Comparison of ENCODE assay signal across 26 cellular contexts in genomic region chr17:27153005-27153404, GRCh38.
DNase-seq lines count a peak whose midpoint lies in the region; ATAC-seq, FAIRE-seq and TF ChIP-seq lines count a peak whose summit lies in the region.
"Had no signal": no experiment of that assay in that cellular context is flagged by ENCODE, and none has a peak within 500 bp of the region (broad histone marks: within the 10 kb centered on the region; RNA-seq: fewer than 3 reads in every experiment).

No MANE protein-coding gene starts in this region.

- H3K9me3 ChIP-seq in right cardiac atrium (ENCODE audit: control insufficient read depth, low read length), result no peaks in the 10 kb centered on the region
- peaks cover 0 to 2% of the 10 kb centered on the region in 2 donors for H3K9me3 ChIP-seq in kidney (ENCODE audit: control insufficient read depth in 1 of 2, low read length in 2 of 2)
- H3K9me3 ChIP-seq: Caco-2, left ventricle myocardium inferior had no signal

- WGBS in right cardiac atrium, result 84% methylated on average over 4 of the region's 4 CpGs

- TF ChIP-seq CTCF in cardiac fibroblast (IDR thresholded peaks at IDR 0.05; ENCODE audit: low read depth, low read length) (no peak), kidney (IDR thresholded peaks at IDR 0.05; ENCODE audit: borderline replicate concordance, extremely low read depth, insufficient read depth) (no peak)

- H3K4me1 Mint-ChIP-seq in activated CD4-positive, alpha-beta memory T cell treated with anti-CD3 and anti-CD28 coated beads, Interleukin-2, amount 10 ng/mL, durations not matched to agents 7 days and 5 days, result no peaks in the 10 kb centered on the region
- H3K4me1 Mint-ChIP-seq: neural crest cell; stimulated activated naive CD8-positive, alpha-beta T cell treated with anti-CD3 and anti-CD28 coated beads, Interleukin-15, amount 100 ng/mL, for 72 hours had no signal

- no peak overlapping the region for H3K27ac Mint-ChIP-seq in activated CD4-positive, alpha-beta memory T cell treated with anti-CD3 and anti-CD28 coated beads, Interleukin-2, amount 10 ng/mL, durations not matched to agents 7 days and 5 days

- CTCF ChIA-PET in activated CD4-positive, alpha-beta memory T cell treated with anti-CD3 and anti-CD28 coated beads, Interleukin-2, amount 10 ng/mL, durations not matched to agents 7 days and 5 days (lab: Charles Lee), result no interaction called here

- H3K4me1 ChIP-seq in right cardiac atrium (ENCODE audit: control insufficient read depth, insufficient read depth, low read length), result no peaks in the 10 kb centered on the region
- no peaks in the 10 kb centered on the region for H3K4me1 ChIP-seq in kidney (ENCODE audit: control insufficient read depth in 1 of 2, insufficient read depth in 1 of 2, low read depth in 1 of 2, low read length in 2 of 2)
- H3K4me1 ChIP-seq: Caco-2, left ventricle myocardium inferior had no signal

- intact Hi-C loops in right cardiac atrium (cut with DNase I), result no loop called here
- intact Hi-C loops in cardiac septum (cut with DNase I), result no loop called here
- intact Hi-C loops in kidney (cut with DNase I), result no loop called here

- H3K4me3 ChIP-seq in right cardiac atrium (ENCODE audit: low read length) (no peak overlapping the region), cardiac fibroblast (replicated peaks in 1 of 2; ENCODE audit: low read depth in 2 of 2, low read length in 2 of 2) (no peak overlapping the region), kidney (ENCODE audit: low read length in 2 of 2) (no peak overlapping the region)
- H3K4me3 ChIP-seq: left ventricle myocardium inferior had no signal

- H3K27ac ChIP-seq in right cardiac atrium (ENCODE audit: low read length) (no peak overlapping the region), kidney (ENCODE audit: low read depth in 2 of 2, low read length in 2 of 2) (no peak overlapping the region)
- H3K27ac ChIP-seq: epithelial cell of prostate, left ventricle myocardium inferior, VCaP had no signal

- ATAC-seq in right cardiac atrium, result no peak
- ATAC-seq in GM21825 (IDR thresholded peaks at IDR 0.05; ENCODE audit: unreplicated experiment), result no peak
- ATAC-seq: stimulated activated naive CD8-positive, alpha-beta T cell treated with anti-CD3 and anti-CD28 coated beads, Interleukin-15, amount 100 ng/mL, for 72 hours had no signal

- DNase-seq in right cardiac atrium (peak in 2 of 3 donors; percentile 16 to 32), cardiac septum (ENCODE audit: low spot score) (no peak), cardiac fibroblast (ENCODE audit: low read depth in 2 of 2) (peak; percentile 1 to 48), kidney (peak; percentile 30), T-helper 2 cell (no peak), MV-4-11 (lab: John Stamatoyannopoulos, UW) (no peak)
- no peak for DNase-seq in activated CD4-positive, alpha-beta memory T cell treated with anti-CD3 and anti-CD28 coated beads, Interleukin-2, amount 10 ng/mL, durations not matched to agents 7 days and 5 days
- DNase-seq: 8988T; activated CD4-positive, alpha-beta T cell treated with anti-CD3 and anti-CD28 coated beads, Interleukin-2, amount 50 U/mL, for 1 hour; activated effector memory CD4-positive, alpha-beta T cell treated with Interleukin-2 at 50 U/mL for 16 hours; Caco-2; EL; left ventricle myocardium inferior; NCI-H146; NCI-H2171; NCI-H774; SIG-M5; stimulated activated CD4-positive, alpha-beta T cell treated with anti-CD3 and anti-CD28 coated beads, Interleukin-4, amount 100 ng/mL, for 24 hours; stimulated activated naive CD8-positive, alpha-beta T cell treated with anti-CD3 and anti-CD28 coated beads, Interleukin-15, amount 100 ng/mL, for 72 hours; T-helper 1 cell; trophoblast cell had no signal

- no peaks in the 10 kb centered on the region for H3K27me3 Mint-ChIP-seq in activated CD4-positive, alpha-beta memory T cell treated with anti-CD3 and anti-CD28 coated beads, Interleukin-2, amount 10 ng/mL, durations not matched to agents 7 days and 5 days
- H3K27me3 Mint-ChIP-seq: stimulated activated naive CD8-positive, alpha-beta T cell treated with anti-CD3 and anti-CD28 coated beads, Interleukin-15, amount 100 ng/mL, for 72 hours had no signal

- H3K9me3 Mint-ChIP-seq in activated CD4-positive, alpha-beta memory T cell treated with anti-CD3 and anti-CD28 coated beads, Interleukin-2, amount 10 ng/mL, durations not matched to agents 7 days and 5 days, result no peaks in the 10 kb centered on the region
- H3K9me3 Mint-ChIP-seq: neural crest cell; stimulated activated naive CD8-positive, alpha-beta T cell treated with anti-CD3 and anti-CD28 coated beads, Interleukin-15, amount 100 ng/mL, for 72 hours had no signal

- POLR2A ChIA-PET in activated CD4-positive, alpha-beta memory T cell treated with anti-CD3 and anti-CD28 coated beads, Interleukin-2, amount 10 ng/mL, durations not matched to agents 7 days and 5 days (lab: Charles Lee), result no interaction called here

- no peak for FAIRE-seq in kidney (lab: Jason Lieb, UNC)
- FAIRE-seq: GM18507 had no signal

- H3K36me3 Mint-ChIP-seq in activated CD4-positive, alpha-beta memory T cell treated with anti-CD3 and anti-CD28 coated beads, Interleukin-2, amount 10 ng/mL, durations not matched to agents 7 days and 5 days (ENCODE audit: low read depth), result no peaks in the 10 kb centered on the region

- H3K9ac ChIP-seq in kidney (ENCODE audit: low read length in 2 of 2), result no peak overlapping the region

- no peak overlapping the region for H3K4me3 Mint-ChIP-seq in activated CD4-positive, alpha-beta memory T cell treated with anti-CD3 and anti-CD28 coated beads, Interleukin-2, amount 10 ng/mL, durations not matched to agents 7 days and 5 days
- H3K4me3 Mint-ChIP-seq: neural crest cell; stimulated activated naive CD8-positive, alpha-beta T cell treated with anti-CD3 and anti-CD28 coated beads, Interleukin-15, amount 100 ng/mL, for 72 hours had no signal

- no peaks in the 10 kb centered on the region for H3K27me3 ChIP-seq in right cardiac atrium (ENCODE audit: control insufficient read depth, insufficient read depth)

- H3K36me3 ChIP-seq in kidney (ENCODE audit: control insufficient read depth in 1 of 2, insufficient read depth in 2 of 2, low read length in 2 of 2), result no peaks in the 10 kb centered on the region
- H3K36me3 ChIP-seq: left ventricle myocardium inferior had no signal

Comparison
In these comparisons a context has a peak if more than half of its experiments do, and no peak if none do; other contexts are left out.
1. DNase-seq: peak in right cardiac atrium (2 of 3), cardiac fibroblast (2 of 2) and kidney (single experiment); none in cardiac septum (single experiment), T-helper 2 cell (0 of 5), MV-4-11 (single experiment) and activated CD4-positive, alpha-beta memory T cell treated with anti-CD3 and anti-CD28 coated beads, Interleukin-2, amount 10 ng/mL, durations not matched to agents 7 days and 5 days (single experiment).